8 cellular contexts compared by ENCODE assay signal in the genomic region with DNA sequence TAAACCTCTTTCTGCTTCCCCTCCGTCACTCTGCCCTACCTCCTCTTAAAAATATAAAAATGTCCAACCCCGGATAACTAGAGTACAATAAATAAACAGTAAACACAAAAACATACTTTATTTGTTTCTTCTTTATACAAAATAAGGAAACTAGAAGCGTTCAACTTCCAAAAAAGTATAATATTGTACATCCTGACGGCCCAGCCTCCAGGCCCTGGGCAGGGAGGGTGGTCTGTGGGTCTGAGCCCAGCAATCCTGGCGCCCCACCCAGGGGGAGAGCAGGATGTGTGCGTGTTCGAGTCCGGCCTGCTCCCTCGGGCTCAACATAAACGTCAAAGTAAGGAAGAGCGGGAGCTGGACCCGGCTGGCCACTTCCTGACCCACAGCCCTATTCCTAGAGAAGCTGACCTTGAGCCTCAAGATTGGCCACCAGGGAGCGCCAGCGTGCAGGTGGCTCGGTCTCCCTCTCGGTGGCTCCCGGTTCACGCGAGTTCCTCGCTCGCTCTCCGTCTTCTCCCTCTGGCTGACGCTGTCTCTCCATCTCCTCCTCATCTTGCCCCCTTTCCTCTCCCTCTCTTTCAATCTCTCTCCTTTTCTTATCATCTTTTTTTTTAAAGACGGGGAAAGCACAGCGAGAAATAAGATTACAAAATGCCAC. TPM values are rescaled to one million over a fixed set of nuclear protein-coding genes. Genes with fewer than 3 reads are reported as not detected.
DNase-seq lines count a peak whose midpoint lies in the region; ATAC-seq and TF ChIP-seq lines count a peak whose summit lies in the region.

No MANE protein-coding gene starts in this region.

- ATAC-seq in heart left ventricle (peak; percentile 55 to 92 (median 86)), HG02623 (IDR thresholded peaks at IDR 0.05; ENCODE audit: unreplicated experiment) (no peak)

- TF ChIP-seq CTCF in heart left ventricle (IDR thresholded peaks at IDR 0.05): peak; percentile 71 to 90 (median 81)
- peak; percentile 43 to 60 (median 54) for TF ChIP-seq CTCF in uterus (IDR thresholded peaks at IDR 0.05)

- H3K27ac Mint-ChIP-seq in activated naive CD8-positive, alpha-beta T cell treated with anti-CD3 and anti-CD28 coated beads for 36 hours: no peak overlapping the region

- intact Hi-C loops in heart left ventricle (cut with DNase I) (loop anchor here in 9 of 10 donors (1.0 to 5.0 kb wide), 4 partner anchors 449 to 451 kb away; no protein-coding TSS in a partner anchor), uterus (cut with DNase I; ENCODE audit: low total_unique reads) (no loop called here)

- 10 to 12% (median 10%) methylated on average over 25 of the region's 25 CpGs for WGBS in heart left ventricle, 4 donors

- H3K36me3 ChIP-seq in MG63 (no peaks in the 10 kb centered on the region), heart left ventricle (no peaks in the 10 kb centered on the region), uterus (no peaks in the 10 kb centered on the region)

- no peak overlapping the region for H3K4me3 ChIP-seq in MG63
- peak overlapping the region in 9 of 12 donors; percentile 20 to 36 (median 31) for H3K4me3 ChIP-seq in heart left ventricle
- no peak overlapping the region for H3K4me3 ChIP-seq in uterus

- DNase-seq in GM04503 (ENCODE audit: low read depth): peak; percentile 14
- peak; percentile 75 for DNase-seq in MG63
- DNase-seq in SKM-1 treated with dmso at 0.1 percent for 144 hours (lab: John Stamatoyannopoulos, UW; ENCODE audit: unreplicated experiment): peak; percentile 14
- DNase-seq in activated naive CD8-positive, alpha-beta T cell treated with anti-CD3 and anti-CD28 coated beads for 36 hours: peak; percentile 68
- DNase-seq in heart left ventricle: peak; percentile 69 to 87 (median 76)
- peak; percentile 42 for DNase-seq in putamen (ENCODE audit: low spot score)
- peak; percentile 37 to 59 for DNase-seq in uterus

- H3K27ac ChIP-seq in heart left ventricle (no peak overlapping the region), uterus (no peak overlapping the region)

- H3K9me3 ChIP-seq in MG63 (no peaks in the 10 kb centered on the region), heart left ventricle (no peaks in the 10 kb centered on the region), uterus (no peaks in the 10 kb centered on the region)

- H3K4me1 Mint-ChIP-seq in activated naive CD8-positive, alpha-beta T cell treated with anti-CD3 and anti-CD28 coated beads for 36 hours: peaks cover 22% of the 10 kb centered on the region

- peaks cover 78% of the 10 kb centered on the region for H3K27me3 Mint-ChIP-seq in activated naive CD8-positive, alpha-beta T cell treated with anti-CD3 and anti-CD28 coated beads for 36 hours

- H3K27me3 ChIP-seq in MG63: peaks cover 60% of the 10 kb centered on the region
- peaks cover 46 to 92% (median 67%) of the 10 kb centered on the region in 9 donors for H3K27me3 ChIP-seq in heart left ventricle
- peaks cover 19 to 58% of the 10 kb centered on the region in 2 donors for H3K27me3 ChIP-seq in uterus

- no peaks in the 10 kb centered on the region for H3K9me3 Mint-ChIP-seq in activated naive CD8-positive, alpha-beta T cell treated with anti-CD3 and anti-CD28 coated beads for 36 hours

- H3K4me3 Mint-ChIP-seq in activated naive CD8-positive, alpha-beta T cell treated with anti-CD3 and anti-CD28 coated beads for 36 hours: peak overlapping the region; percentile 66

- TF ChIP-seq POLR2A in heart left ventricle (IDR thresholded peaks at IDR 0.05) (no peak), uterus (IDR thresholded peaks at IDR 0.05) (no peak)

- H3K4me1 ChIP-seq in heart left ventricle: peaks cover 0 to 45% (median 28%) of the 10 kb centered on the region in 12 donors
- H3K4me1 ChIP-seq in uterus: peaks cover 0 to 20% of the 10 kb centered on the region in 2 donors

- H3K36me3 Mint-ChIP-seq in activated naive CD8-positive, alpha-beta T cell treated with anti-CD3 and anti-CD28 coated beads for 36 hours: no peaks in the 10 kb centered on the region

RNA-seq across cellular contexts. Expression of a gene that starts 9.4 kb away (rescaled TPM):
- not detected in 2 replicates for total RNA-seq in MG63 (2014; rRNA removed; shearing (Covaris generic); ENCODE audit: low replicate concordance)
- not detected for total RNA-seq in activated naive CD8-positive, alpha-beta T cell treated with anti-CD3 and anti-CD28 coated beads for 36 hours
- total RNA-seq in heart left ventricle (not detected), uterus (not detected)
- not detected for polyA plus RNA-seq in heart left ventricle

RNA-seq across cellular contexts. Expression of a gene that starts 40.1 kb away (rescaled TPM):
- total RNA-seq in MG63 (2014; rRNA removed; shearing (Covaris generic); ENCODE audit: low replicate concordance): 11.0 and 54.2 TPM in 2 replicates
- total RNA-seq in activated naive CD8-positive, alpha-beta T cell treated with anti-CD3 and anti-CD28 coated beads for 36 hours: under 1 TPM; 0.25 to 0.36 TPM
- 10 to 100 TPM in 4 of 9 donors, 1 to 10 TPM in 5; 2.6 to 21.0 (median 7.9) TPM for total RNA-seq in heart left ventricle
- polyA plus RNA-seq in heart left ventricle: 1 to 10 TPM; 2.5 to 3.3 TPM
- 1 to 10 TPM in 1 of 4 donors, under 1 TPM in 2, not detected in 1; 0.26 to 3.0 (median 0.61) TPM for total RNA-seq in uterus

RNA-seq across cellular contexts. Expression of a gene that starts 58.6 kb away (rescaled TPM):
- total RNA-seq in MG63 (2014; rRNA removed; shearing (Covaris generic); ENCODE audit: low replicate concordance): not detected in 2 replicates
- not detected for total RNA-seq in activated naive CD8-positive, alpha-beta T cell treated with anti-CD3 and anti-CD28 coated beads for 36 hours
- 10 to 100 TPM in 1 of 9 donors, 1 to 10 TPM in 1, under 1 TPM in 2, not detected in 5; 0.28 to 10.5 (median 0.99) TPM for total RNA-seq in heart left ventricle
- polyA plus RNA-seq in heart left ventricle: under 1 TPM in 1 of 2 donors, not detected in 1; 0.32 TPM
- not detected for total RNA-seq in uterus

Comparison
In these comparisons a context has a peak if more than half of its experiments do, and no peak if none do; other contexts are left out.
1. DNase-seq: peak in every context shown above with its lines; median percentile 76 in heart left ventricle; 75 in MG63; 68 in activated naive CD8-positive, alpha-beta T cell treated with anti-CD3 and anti-CD28 coated beads for 36 hours; 48 in uterus; 42 in putamen; 14 in GM04503; 14 in SKM-1 treated with dmso at 0.1 percent for 144 hours.
2. H3K4me3 ChIP-seq: peak in heart left ventricle (9 of 12); none in MG63 (single experiment) and uterus (0 of 2).